18 cellular contexts compared by ENCODE assay signal in genomic region chr10:97372233-97372875, GRCh38.
"Had no signal": no experiment of that assay in that cellular context is flagged by ENCODE, and none has a peak within 500 bp of the region (broad histone marks: within the 10 kb centered on the region; RNA-seq: fewer than 3 reads in every experiment).

No MANE protein-coding gene starts in this region.

- H3K27ac Mint-ChIP-seq: activated naive CD4-positive, alpha-beta T cell treated with anti-CD3 and anti-CD28 coated beads, Interleukin-2, amount 10 ng/mL, durations not matched to agents 7 days and 5 days; activated T-helper 17 cell treated with anti-CD3 and anti-CD28 coated beads, Interleukin-2, amount 50 U/mL, for 72 hours; naive thymus-derived CD8-positive, alpha-beta T cell; stimulated activated naive CD8-positive, alpha-beta T cell treated with anti-CD3 and anti-CD28 coated beads, Interleukin-15, Interleukin-2, amounts not matched to agents 100 ng/mL and 50 ng/mL, for 24 hours; T-helper 1 cell treated with Interleukin-12 subunit alpha and Interleukin-12 subunit beta and Interleukin-4 antibody, amounts not matched to agents 30 μg/mL and 1 μg/mL, for 36 hours had no signal

- H3K4me3 ChIP-seq: pancreas, testis had no signal

- H3K27ac ChIP-seq: pancreas, testis had no signal

- ATAC-seq: activated T-helper 17 cell treated with anti-CD3 and anti-CD28 coated beads, Interleukin-2, amount 50 U/mL, for 72 hours; naive thymus-derived CD8-positive, alpha-beta T cell; SK-N-SH treated with all-trans-retinoic acid at 6 μM for 48 hours had no signal

- H3K27me3 ChIP-seq: pancreas, testis had no signal

- DNase-seq: activated CD4-positive, alpha-beta T cell treated with anti-CD3 and anti-CD28 coated beads, Interleukin-2, amount 50 U/mL, for 1 hour; activated CD4-positive, CD25-positive, alpha-beta regulatory T cell; activated naive CD4-positive, alpha-beta T cell treated with anti-CD3 and anti-CD28 coated beads, Interleukin-2, amount 10 ng/mL, durations not matched to agents 7 days and 5 days; activated T-cell treated with anti-CD3 and anti-CD28 coated beads for 4 hours; cerebellar nuclear complex; dermis blood vessel endothelial cell; erythroblast; hippocampal formation; naive thymus-derived CD8-positive, alpha-beta T cell; pancreas; stimulated activated CD4-positive, alpha-beta T cell treated with anti-CD3 and anti-CD28 coated beads, Interleukin-15, amount 100 ng/mL, for 24 hours; stimulated activated CD4-positive, alpha-beta T cell treated with anti-CD3 and anti-CD28 coated beads, Interleukin-4, amount 100 ng/mL, for 24 hours; testis had no signal

- H3K9me3 ChIP-seq: pancreas, testis had no signal

- H3K4me1 ChIP-seq: pancreas, testis had no signal

- H3K27me3 Mint-ChIP-seq: activated naive CD4-positive, alpha-beta T cell treated with anti-CD3 and anti-CD28 coated beads, Interleukin-2, amount 10 ng/mL, durations not matched to agents 7 days and 5 days; activated T-helper 17 cell treated with anti-CD3 and anti-CD28 coated beads, Interleukin-2, amount 50 U/mL, for 72 hours; brain; naive thymus-derived CD8-positive, alpha-beta T cell; stimulated activated naive CD8-positive, alpha-beta T cell treated with anti-CD3 and anti-CD28 coated beads, Interleukin-15, Interleukin-2, amounts not matched to agents 100 ng/mL and 50 ng/mL, for 24 hours had no signal

- H3K4me3 Mint-ChIP-seq: activated naive CD4-positive, alpha-beta T cell treated with anti-CD3 and anti-CD28 coated beads, Interleukin-2, amount 10 ng/mL, durations not matched to agents 7 days and 5 days; activated T-helper 17 cell treated with anti-CD3 and anti-CD28 coated beads, Interleukin-2, amount 50 U/mL, for 72 hours; brain; naive thymus-derived CD8-positive, alpha-beta T cell; stimulated activated naive CD8-positive, alpha-beta T cell treated with anti-CD3 and anti-CD28 coated beads, Interleukin-15, Interleukin-2, amounts not matched to agents 100 ng/mL and 50 ng/mL, for 24 hours; T-helper 1 cell treated with Interleukin-12 subunit alpha and Interleukin-12 subunit beta and Interleukin-4 antibody, amounts not matched to agents 30 μg/mL and 1 μg/mL, for 36 hours had no signal

- H3K4me1 Mint-ChIP-seq: activated T-helper 17 cell treated with anti-CD3 and anti-CD28 coated beads, Interleukin-2, amount 50 U/mL, for 72 hours; brain had no signal

- H3K9me3 Mint-ChIP-seq: activated naive CD4-positive, alpha-beta T cell treated with anti-CD3 and anti-CD28 coated beads, Interleukin-2, amount 10 ng/mL, durations not matched to agents 7 days and 5 days; activated T-helper 17 cell treated with anti-CD3 and anti-CD28 coated beads, Interleukin-2, amount 50 U/mL, for 72 hours; brain; naive thymus-derived CD8-positive, alpha-beta T cell; stimulated activated naive CD8-positive, alpha-beta T cell treated with anti-CD3 and anti-CD28 coated beads, Interleukin-15, Interleukin-2, amounts not matched to agents 100 ng/mL and 50 ng/mL, for 24 hours; T-helper 1 cell treated with Interleukin-12 subunit alpha and Interleukin-12 subunit beta and Interleukin-4 antibody, amounts not matched to agents 30 μg/mL and 1 μg/mL, for 36 hours had no signal
